ENCODE assay signal across 8 cellular contexts in genomic region chr9:109119439-109120203, GRCh38. TPM values are rescaled to one million over a fixed set of nuclear protein-coding genes. Genes with fewer than 3 reads are reported as not detected.
DNase-seq lines count a peak whose midpoint lies in the region; ATAC-seq and TF ChIP-seq lines count a peak whose summit lies in the region.

TMEM245 (minus strand) TSS chr9:109119947; CDS start chr9:109119913, 34 bp downstream.

- H3K9ac ChIP-seq in adipocyte (ENCODE audit: low read length), result peak within 1 kb of the TSS; percentile 94

- peaks cover 32% of the 10 kb centered on the region for H3K4me1 Mint-ChIP-seq in type B pancreatic cell (ENCODE audit: unreplicated experiment)

- H3K4me3 ChIP-seq in GM12875 (ENCODE audit: low read depth, low read length) (peak within 1 kb of the TSS; percentile 95), adipocyte (ENCODE audit: low read length) (peak within 1 kb of the TSS; percentile 84)

- H3K27me3 ChIP-seq in adipocyte (replicated peaks; ENCODE audit: control insufficient read depth, insufficient read depth, low read length), result no peaks in the 10 kb centered on the region

- peaks cover 39% of the 10 kb centered on the region for H3K4me1 ChIP-seq in adipocyte (ENCODE audit: control insufficient read depth, insufficient read depth, low read length)

- peak within 1 kb of the TSS; percentile 97 for H3K4me3 Mint-ChIP-seq in type B pancreatic cell

- H3K9me3 Mint-ChIP-seq in type B pancreatic cell, result no peaks in the 10 kb centered on the region

- no peak for TF ChIP-seq CTCF in GM12875 (IDR thresholded peaks at IDR 0.05; ENCODE audit: borderline replicate concordance, insufficient read depth, low read depth, low read length)
- TF ChIP-seq CTCF in type B pancreatic cell (conservative IDR thresholded peaks at IDR 0.05), result no peak

- intact Hi-C loops in cardiac septum (cut with DNase I), result loop anchor here (2.0 to 5.0 kb wide), 3 partner anchors 21 to 167 kb away; partner anchors contain the start of gene CTNNAL1

- no peaks in the 10 kb centered on the region for H3K27me3 Mint-ChIP-seq in type B pancreatic cell

- no peaks in the 10 kb centered on the region for H3K36me3 ChIP-seq in adipocyte (ENCODE audit: control insufficient read depth, insufficient read depth, low read length, severe bottlenecking)

- peak within 1 kb of the TSS; percentile 90 for H3K27ac Mint-ChIP-seq in type B pancreatic cell

- no peaks in the 10 kb centered on the region for H3K9me3 ChIP-seq in adipocyte (ENCODE audit: control insufficient read depth, low read length)

- DNase-seq in NCI-H1436 (lab: John Stamatoyannopoulos, UW), result peak; percentile 99
- peak; percentile 92 for DNase-seq in T follicular helper cell (ENCODE audit: low read depth)
- peak; percentile 99 for DNase-seq in adipocyte (ENCODE audit: low read depth)
- DNase-seq in cardiac septum (ENCODE audit: low spot score), result peak; percentile 97
- DNase-seq in pons (ENCODE audit: low spot score), result peak; percentile 99
- DNase-seq in type B pancreatic cell (ENCODE audit: extremely low spot score, unreplicated experiment), result peak; percentile 94

- H3K36me3 Mint-ChIP-seq in type B pancreatic cell, result peaks cover 11% of the 10 kb centered on the region

- ATAC-seq in HG02798 (IDR thresholded peaks at IDR 0.05; ENCODE audit: poor library complexity, unreplicated experiment), result peak; percentile 94

RNA-seq across cellular contexts. Expression of gene TMEM245, which starts in this region (rescaled TPM):
- 73.7 TPM for total RNA-seq in cardiac septum
- 44.4 and 49.2 TPM in 2 replicates for total RNA-seq in type B pancreatic cell (ENCODE audit: low replicate concordance)

Comparison
In these comparisons a context has a peak if more than half of its experiments do, and no peak if none do; other contexts are left out.
1. Peak in every context shown above with its lines: DNase-seq, ATAC-seq and H3K4me3 ChIP-seq.